Comparison of ENCODE assay signal across 1 cellular context in the genomic region with DNA sequence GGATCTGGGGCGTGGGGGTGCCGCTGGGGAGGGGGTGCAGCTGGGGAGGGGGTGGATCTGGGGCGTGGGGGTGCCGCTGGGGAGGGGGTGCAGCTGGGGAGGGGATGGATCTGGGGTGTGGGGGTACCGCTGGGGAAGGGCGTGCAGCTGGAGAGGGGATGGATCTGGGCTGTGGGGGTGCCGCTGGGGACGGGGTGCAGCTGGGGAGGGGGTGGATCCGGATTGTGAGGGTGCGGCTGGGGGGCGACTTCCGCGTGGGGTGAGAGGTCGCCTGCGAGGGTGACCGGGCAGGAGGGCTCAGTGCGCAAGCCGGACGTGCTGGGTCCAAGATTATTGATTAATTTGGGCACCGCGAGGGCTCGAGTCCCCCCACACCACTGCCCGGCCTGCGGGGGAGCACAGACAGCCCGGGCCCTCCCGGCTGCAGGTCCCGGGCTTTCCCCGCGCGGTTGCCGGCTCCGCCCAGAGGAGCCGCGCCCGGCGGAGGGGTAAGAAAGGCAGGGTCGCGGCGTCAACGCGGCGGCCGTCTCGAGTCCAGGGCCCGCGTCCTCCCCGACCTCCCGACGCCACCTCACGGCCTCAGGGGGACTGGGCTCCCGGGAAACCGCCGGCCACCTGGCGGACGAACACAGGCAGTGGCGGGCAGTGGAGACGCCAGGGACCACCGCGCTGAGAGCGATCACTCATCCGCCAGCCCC.
TF ChIP-seq lines count a peak whose summit lies in the region.

No MANE protein-coding gene starts in this region.

TF ChIP-seq in HepG2, 621 proteins besides CTCF, POLR2A, EP300 and RAD21 (continued from another document and continues in another):
- TF ChIP-seq, protein P1, sequence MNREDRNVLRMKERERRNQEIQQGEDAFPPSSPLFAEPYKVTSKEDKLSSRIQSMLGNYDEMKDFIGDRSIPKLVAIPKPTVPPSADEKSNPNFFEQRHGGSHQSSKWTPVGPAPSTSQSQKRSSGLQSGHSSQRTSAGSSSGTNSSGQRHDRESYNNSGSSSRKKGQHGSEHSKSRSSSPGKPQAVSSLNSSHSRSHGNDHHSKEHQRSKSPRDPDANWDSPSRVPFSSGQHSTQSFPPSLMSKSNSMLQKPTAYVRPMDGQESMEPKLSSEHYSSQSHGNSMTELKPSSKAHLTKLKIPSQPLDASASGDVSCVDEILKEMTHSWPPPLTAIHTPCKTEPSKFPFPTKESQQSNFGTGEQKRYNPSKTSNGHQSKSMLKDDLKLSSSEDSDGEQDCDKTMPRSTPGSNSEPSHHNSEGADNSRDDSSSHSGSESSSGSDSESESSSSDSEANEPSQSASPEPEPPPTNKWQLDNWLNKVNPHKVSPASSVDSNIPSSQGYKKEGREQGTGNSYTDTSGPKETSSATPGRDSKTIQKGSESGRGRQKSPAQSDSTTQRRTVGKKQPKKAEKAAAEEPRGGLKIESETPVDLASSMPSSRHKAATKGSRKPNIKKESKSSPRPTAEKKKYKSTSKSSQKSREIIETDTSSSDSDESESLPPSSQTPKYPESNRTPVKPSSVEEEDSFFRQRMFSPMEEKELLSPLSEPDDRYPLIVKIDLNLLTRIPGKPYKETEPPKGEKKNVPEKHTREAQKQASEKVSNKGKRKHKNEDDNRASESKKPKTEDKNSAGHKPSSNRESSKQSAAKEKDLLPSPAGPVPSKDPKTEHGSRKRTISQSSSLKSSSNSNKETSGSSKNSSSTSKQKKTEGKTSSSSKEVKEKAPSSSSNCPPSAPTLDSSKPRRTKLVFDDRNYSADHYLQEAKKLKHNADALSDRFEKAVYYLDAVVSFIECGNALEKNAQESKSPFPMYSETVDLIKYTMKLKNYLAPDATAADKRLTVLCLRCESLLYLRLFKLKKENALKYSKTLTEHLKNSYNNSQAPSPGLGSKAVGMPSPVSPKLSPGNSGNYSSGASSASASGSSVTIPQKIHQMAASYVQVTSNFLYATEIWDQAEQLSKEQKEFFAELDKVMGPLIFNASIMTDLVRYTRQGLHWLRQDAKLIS (CRISPR knock-in tag; IDR thresholded peaks at IDR 0.05), result no peak
- TF ChIP-seq BORCS8-MEF2B (CRISPR knock-in tag; IDR thresholded peaks at IDR 0.05) (no peak), ZNF564 (CRISPR knock-in tag; IDR thresholded peaks at IDR 0.05) (no peak; the same call in 1 of the 2 replicates), ATF1 (CRISPR knock-in tag; IDR thresholded peaks at IDR 0.05) (no peak), HES4 (CRISPR knock-in tag; IDR thresholded peaks at IDR 0.05; ENCODE audit: borderline replicate concordance) (no peak), ADNP (CRISPR knock-in tag; IDR thresholded peaks at IDR 0.05) (no peak), FOSL2 (CRISPR knock-in tag; IDR thresholded peaks at IDR 0.05) (no peak), ETV6 (CRISPR knock-in tag; conservative IDR thresholded peaks at IDR 0.05) (no peak), PLRG1 (conservative IDR thresholded peaks at IDR 0.05) (no peak), YY1 (IDR thresholded peaks at IDR 0.05; ENCODE audit: insufficient read depth, insufficient replicate concordance, low read depth, low read length) (no peak), ZNF570 (CRISPR knock-in tag; IDR thresholded peaks at IDR 0.05; ENCODE audit: borderline replicate concordance) (no peak), FOXK2 (IDR thresholded peaks at IDR 0.05) (no peak), REL (CRISPR knock-in tag; conservative IDR thresholded peaks at IDR 0.05) (no peak), KDM3A (CRISPR knock-in tag; IDR thresholded peaks at IDR 0.05; ENCODE audit: low read depth) (0 out of 2 replicates have a peak, but pooled peaks have one; percentile 54), TMF1 (CRISPR knock-in tag; IDR thresholded peaks at IDR 0.05; ENCODE audit: low read depth) (no peak), TP53 (CRISPR knock-in tag; conservative IDR thresholded peaks at IDR 0.05) (no peak), ZNF230 (CRISPR knock-in tag; IDR thresholded peaks at IDR 0.05) (no peak), HDAC1 (CRISPR knock-in tag; IDR thresholded peaks at IDR 0.05) (peak; percentile 58)
- TF ChIP-seq, protein P2, sequence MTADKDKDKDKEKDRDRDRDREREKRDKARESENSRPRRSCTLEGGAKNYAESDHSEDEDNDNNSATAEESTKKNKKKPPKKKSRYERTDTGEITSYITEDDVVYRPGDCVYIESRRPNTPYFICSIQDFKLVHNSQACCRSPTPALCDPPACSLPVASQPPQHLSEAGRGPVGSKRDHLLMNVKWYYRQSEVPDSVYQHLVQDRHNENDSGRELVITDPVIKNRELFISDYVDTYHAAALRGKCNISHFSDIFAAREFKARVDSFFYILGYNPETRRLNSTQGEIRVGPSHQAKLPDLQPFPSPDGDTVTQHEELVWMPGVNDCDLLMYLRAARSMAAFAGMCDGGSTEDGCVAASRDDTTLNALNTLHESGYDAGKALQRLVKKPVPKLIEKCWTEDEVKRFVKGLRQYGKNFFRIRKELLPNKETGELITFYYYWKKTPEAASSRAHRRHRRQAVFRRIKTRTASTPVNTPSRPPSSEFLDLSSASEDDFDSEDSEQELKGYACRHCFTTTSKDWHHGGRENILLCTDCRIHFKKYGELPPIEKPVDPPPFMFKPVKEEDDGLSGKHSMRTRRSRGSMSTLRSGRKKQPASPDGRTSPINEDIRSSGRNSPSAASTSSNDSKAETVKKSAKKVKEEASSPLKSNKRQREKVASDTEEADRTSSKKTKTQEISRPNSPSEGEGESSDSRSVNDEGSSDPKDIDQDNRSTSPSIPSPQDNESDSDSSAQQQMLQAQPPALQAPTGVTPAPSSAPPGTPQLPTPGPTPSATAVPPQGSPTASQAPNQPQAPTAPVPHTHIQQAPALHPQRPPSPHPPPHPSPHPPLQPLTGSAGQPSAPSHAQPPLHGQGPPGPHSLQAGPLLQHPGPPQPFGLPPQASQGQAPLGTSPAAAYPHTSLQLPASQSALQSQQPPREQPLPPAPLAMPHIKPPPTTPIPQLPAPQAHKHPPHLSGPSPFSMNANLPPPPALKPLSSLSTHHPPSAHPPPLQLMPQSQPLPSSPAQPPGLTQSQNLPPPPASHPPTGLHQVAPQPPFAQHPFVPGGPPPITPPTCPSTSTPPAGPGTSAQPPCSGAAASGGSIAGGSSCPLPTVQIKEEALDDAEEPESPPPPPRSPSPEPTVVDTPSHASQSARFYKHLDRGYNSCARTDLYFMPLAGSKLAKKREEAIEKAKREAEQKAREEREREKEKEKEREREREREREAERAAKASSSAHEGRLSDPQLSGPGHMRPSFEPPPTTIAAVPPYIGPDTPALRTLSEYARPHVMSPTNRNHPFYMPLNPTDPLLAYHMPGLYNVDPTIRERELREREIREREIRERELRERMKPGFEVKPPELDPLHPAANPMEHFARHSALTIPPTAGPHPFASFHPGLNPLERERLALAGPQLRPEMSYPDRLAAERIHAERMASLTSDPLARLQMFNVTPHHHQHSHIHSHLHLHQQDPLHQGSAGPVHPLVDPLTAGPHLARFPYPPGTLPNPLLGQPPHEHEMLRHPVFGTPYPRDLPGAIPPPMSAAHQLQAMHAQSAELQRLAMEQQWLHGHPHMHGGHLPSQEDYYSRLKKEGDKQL (CRISPR knock-in tag; IDR thresholded peaks at IDR 0.05; ENCODE audit: low read depth), result no peak
- TF ChIP-seq, protein P3, sequence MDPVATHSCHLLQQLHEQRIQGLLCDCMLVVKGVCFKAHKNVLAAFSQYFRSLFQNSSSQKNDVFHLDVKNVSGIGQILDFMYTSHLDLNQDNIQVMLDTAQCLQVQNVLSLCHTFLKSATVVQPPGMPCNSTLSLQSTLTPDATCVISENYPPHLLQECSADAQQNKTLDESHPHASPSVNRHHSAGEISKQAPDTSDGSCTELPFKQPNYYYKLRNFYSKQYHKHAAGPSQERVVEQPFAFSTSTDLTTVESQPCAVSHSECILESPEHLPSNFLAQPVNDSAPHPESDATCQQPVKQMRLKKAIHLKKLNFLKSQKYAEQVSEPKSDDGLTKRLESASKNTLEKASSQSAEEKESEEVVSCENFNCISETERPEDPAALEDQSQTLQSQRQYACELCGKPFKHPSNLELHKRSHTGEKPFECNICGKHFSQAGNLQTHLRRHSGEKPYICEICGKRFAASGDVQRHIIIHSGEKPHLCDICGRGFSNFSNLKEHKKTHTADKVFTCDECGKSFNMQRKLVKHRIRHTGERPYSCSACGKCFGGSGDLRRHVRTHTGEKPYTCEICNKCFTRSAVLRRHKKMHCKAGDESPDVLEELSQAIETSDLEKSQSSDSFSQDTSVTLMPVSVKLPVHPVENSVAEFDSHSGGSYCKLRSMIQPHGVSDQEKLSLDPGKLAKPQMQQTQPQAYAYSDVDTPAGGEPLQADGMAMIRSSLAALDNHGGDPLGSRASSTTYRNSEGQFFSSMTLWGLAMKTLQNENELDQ (CRISPR knock-in tag; IDR thresholded peaks at IDR 0.05; ENCODE audit: borderline replicate concordance), result no peak
- TF ChIP-seq, protein P4, sequence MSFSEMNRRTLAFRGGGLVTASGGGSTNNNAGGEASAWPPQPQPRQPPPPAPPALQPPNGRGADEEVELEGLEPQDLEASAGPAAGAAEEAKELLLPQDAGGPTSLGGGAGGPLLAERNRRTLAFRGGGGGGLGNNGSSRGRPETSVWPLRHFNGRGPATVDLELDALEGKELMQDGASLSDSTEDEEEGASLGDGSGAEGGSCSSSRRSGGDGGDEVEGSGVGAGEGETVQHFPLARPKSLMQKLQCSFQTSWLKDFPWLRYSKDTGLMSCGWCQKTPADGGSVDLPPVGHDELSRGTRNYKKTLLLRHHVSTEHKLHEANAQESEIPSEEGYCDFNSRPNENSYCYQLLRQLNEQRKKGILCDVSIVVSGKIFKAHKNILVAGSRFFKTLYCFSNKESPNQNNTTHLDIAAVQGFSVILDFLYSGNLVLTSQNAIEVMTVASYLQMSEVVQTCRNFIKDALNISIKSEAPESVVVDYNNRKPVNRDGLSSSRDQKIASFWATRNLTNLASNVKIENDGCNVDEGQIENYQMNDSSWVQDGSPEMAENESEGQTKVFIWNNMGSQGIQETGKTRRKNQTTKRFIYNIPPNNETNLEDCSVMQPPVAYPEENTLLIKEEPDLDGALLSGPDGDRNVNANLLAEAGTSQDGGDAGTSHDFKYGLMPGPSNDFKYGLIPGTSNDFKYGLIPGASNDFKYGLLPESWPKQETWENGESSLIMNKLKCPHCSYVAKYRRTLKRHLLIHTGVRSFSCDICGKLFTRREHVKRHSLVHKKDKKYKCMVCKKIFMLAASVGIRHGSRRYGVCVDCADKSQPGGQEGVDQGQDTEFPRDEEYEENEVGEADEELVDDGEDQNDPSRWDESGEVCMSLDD (CRISPR knock-in tag; IDR thresholded peaks at IDR 0.05; ENCODE audit: borderline replicate concordance), result peak; percentile 45; the same call in 1 of the 2 replicates
- TF ChIP-seq, protein P5, sequence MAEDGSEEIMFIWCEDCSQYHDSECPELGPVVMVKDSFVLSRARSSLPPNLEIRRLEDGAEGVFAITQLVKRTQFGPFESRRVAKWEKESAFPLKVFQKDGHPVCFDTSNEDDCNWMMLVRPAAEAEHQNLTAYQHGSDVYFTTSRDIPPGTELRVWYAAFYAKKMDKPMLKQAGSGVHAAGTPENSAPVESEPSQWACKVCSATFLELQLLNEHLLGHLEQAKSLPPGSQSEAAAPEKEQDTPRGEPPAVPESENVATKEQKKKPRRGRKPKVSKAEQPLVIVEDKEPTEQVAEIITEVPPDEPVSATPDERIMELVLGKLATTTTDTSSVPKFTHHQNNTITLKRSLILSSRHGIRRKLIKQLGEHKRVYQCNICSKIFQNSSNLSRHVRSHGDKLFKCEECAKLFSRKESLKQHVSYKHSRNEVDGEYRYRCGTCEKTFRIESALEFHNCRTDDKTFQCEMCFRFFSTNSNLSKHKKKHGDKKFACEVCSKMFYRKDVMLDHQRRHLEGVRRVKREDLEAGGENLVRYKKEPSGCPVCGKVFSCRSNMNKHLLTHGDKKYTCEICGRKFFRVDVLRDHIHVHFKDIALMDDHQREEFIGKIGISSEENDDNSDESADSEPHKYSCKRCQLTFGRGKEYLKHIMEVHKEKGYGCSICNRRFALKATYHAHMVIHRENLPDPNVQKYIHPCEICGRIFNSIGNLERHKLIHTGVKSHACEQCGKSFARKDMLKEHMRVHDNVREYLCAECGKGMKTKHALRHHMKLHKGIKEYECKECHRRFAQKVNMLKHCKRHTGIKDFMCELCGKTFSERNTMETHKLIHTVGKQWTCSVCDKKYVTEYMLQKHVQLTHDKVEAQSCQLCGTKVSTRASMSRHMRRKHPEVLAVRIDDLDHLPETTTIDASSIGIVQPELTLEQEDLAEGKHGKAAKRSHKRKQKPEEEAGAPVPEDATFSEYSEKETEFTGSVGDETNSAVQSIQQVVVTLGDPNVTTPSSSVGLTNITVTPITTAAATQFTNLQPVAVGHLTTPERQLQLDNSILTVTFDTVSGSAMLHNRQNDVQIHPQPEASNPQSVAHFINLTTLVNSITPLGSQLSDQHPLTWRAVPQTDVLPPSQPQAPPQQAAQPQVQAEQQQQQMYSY (CRISPR knock-in tag; IDR thresholded peaks at IDR 0.05), result no peak
- TF ChIP-seq, protein P6, sequence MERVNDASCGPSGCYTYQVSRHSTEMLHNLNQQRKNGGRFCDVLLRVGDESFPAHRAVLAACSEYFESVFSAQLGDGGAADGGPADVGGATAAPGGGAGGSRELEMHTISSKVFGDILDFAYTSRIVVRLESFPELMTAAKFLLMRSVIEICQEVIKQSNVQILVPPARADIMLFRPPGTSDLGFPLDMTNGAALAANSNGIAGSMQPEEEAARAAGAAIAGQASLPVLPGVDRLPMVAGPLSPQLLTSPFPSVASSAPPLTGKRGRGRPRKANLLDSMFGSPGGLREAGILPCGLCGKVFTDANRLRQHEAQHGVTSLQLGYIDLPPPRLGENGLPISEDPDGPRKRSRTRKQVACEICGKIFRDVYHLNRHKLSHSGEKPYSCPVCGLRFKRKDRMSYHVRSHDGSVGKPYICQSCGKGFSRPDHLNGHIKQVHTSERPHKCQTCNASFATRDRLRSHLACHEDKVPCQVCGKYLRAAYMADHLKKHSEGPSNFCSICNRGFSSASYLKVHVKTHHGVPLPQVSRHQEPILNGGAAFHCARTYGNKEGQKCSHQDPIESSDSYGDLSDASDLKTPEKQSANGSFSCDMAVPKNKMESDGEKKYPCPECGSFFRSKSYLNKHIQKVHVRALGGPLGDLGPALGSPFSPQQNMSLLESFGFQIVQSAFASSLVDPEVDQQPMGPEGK (CRISPR knock-in tag; IDR thresholded peaks at IDR 0.05), result peak; percentile 59
- TF ChIP-seq, protein P7, sequence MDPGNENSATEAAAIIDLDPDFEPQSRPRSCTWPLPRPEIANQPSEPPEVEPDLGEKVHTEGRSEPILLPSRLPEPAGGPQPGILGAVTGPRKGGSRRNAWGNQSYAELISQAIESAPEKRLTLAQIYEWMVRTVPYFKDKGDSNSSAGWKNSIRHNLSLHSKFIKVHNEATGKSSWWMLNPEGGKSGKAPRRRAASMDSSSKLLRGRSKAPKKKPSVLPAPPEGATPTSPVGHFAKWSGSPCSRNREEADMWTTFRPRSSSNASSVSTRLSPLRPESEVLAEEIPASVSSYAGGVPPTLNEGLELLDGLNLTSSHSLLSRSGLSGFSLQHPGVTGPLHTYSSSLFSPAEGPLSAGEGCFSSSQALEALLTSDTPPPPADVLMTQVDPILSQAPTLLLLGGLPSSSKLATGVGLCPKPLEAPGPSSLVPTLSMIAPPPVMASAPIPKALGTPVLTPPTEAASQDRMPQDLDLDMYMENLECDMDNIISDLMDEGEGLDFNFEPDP (CRISPR knock-in tag; conservative IDR thresholded peaks at IDR 0.05), result no peak
- TF ChIP-seq, protein P8, sequence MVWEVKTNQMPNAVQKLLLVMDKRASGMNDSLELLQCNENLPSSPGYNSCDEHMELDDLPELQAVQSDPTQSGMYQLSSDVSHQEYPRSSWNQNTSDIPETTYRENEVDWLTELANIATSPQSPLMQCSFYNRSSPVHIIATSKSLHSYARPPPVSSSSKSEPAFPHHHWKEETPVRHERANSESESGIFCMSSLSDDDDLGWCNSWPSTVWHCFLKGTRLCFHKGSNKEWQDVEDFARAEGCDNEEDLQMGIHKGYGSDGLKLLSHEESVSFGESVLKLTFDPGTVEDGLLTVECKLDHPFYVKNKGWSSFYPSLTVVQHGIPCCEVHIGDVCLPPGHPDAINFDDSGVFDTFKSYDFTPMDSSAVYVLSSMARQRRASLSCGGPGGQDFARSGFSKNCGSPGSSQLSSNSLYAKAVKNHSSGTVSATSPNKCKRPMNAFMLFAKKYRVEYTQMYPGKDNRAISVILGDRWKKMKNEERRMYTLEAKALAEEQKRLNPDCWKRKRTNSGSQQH (CRISPR knock-in tag; IDR thresholded peaks at IDR 0.05; ENCODE audit: low read depth), result no peak
